ENCODE assay signal across 21 cellular contexts in the genomic region with DNA sequence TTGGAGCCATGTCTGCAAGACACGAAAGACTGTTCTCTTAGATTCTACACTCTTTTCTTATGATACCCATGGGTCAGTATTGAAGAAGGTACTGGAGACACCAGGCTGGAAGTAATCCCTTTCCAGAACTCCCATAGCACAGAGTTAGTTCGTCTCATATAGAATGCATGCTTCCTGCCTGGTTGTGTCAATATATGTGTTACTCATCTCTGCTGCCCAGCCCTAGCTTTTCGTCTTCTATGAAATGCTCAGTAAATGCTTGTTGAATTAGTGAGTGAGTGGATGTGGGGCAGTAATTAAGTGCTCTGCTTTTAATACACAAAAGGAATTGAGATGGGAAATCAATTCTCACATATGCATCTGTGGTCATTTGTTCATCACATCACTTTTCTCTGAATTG. TPM values are rescaled to one million over a fixed set of nuclear protein-coding genes. Genes with fewer than 3 reads are reported as not detected.
DNase-seq lines count a peak whose midpoint lies in the region; FAIRE-seq and TF ChIP-seq lines count a peak whose summit lies in the region.
"Had no signal": no experiment of that assay in that cellular context is flagged by ENCODE, and none has a peak within 500 bp of the region (broad histone marks: within the 10 kb centered on the region; RNA-seq: fewer than 3 reads in every experiment).

No MANE protein-coding gene starts in this region.

- no peak overlapping the region for H3K4me3 ChIP-seq in astrocyte (ENCODE audit: insufficient read depth, low read depth, low read length)
- H3K4me3 ChIP-seq in fibroblast of the aortic adventitia (ENCODE audit: low read depth, low read length), result no peak overlapping the region
- H3K4me3 ChIP-seq in sigmoid colon, result no peak overlapping the region
- H3K4me3 ChIP-seq: HAP-1, SK-N-MC had no signal

- DNase-seq in EL (peak; percentile 32), HT1080 (ENCODE audit: low read depth) (peak; percentile 58), astrocyte (ENCODE audit: low read depth) (peak; percentile 13), fibroblast of the aortic adventitia (ENCODE audit: low read depth) (peak; percentile 12), GDM1 (lab: John Stamatoyannopoulos, UW) (no peak), sigmoid colon (no peak), OCI-M2 (lab: John Stamatoyannopoulos, UW; ENCODE audit: unreplicated experiment) (no peak)
- DNase-seq: BE2C; Calu3; CD4-positive, alpha-beta memory T cell; DND-41; KG1; NCI-H1436 treated with DMSO at 0.1 percent for 48 hours; NCI-H2081; NCI-H510A; NCI-H774; T-helper 1 cell had no signal

- H3K4me1 Mint-ChIP-seq in astrocyte (ENCODE audit: low read depth, unreplicated experiment), result peaks cover 21% of the 10 kb centered on the region
- H3K4me1 Mint-ChIP-seq: CD4-positive, alpha-beta memory T cell had no signal

- H3K36me3 ChIP-seq in astrocyte (ENCODE audit: insufficient read depth, low read length), result no peaks in the 10 kb centered on the region
- no peaks in the 10 kb centered on the region for H3K36me3 ChIP-seq in sigmoid colon
- H3K36me3 ChIP-seq: BE2C, HAP-1 had no signal

- no peak for TF ChIP-seq POLR2A in sigmoid colon (IDR thresholded peaks at IDR 0.05)

- no peaks in the 10 kb centered on the region for H3K36me3 Mint-ChIP-seq in astrocyte (ENCODE audit: low read depth, unreplicated experiment)

- no peaks in the 10 kb centered on the region for H3K79me2 ChIP-seq in astrocyte (ENCODE audit: insufficient read depth, low read length)

- H3K4me2 ChIP-seq in astrocyte (ENCODE audit: low read length), result peak overlapping the region; percentile 43

- H3K27ac ChIP-seq in astrocyte (ENCODE audit: low read depth, low read length), result peak overlapping the region; percentile 30
- H3K27ac ChIP-seq in sigmoid colon, result no peak overlapping the region
- H3K27ac ChIP-seq: SK-N-MC had no signal

- no peak for TF ChIP-seq EP300 in sigmoid colon (IDR thresholded peaks at IDR 0.05)

- H2AFZ ChIP-seq in astrocyte (ENCODE audit: low read depth, low read length), result no peak overlapping the region

- H3K9me3 ChIP-seq in astrocyte (ENCODE audit: insufficient read depth, low read depth, low read length) (no peaks in the 10 kb centered on the region), sigmoid colon (no peaks in the 10 kb centered on the region)
- H3K9me3 ChIP-seq: BE2C, HAP-1 had no signal

- 86 to 93% methylated on average over 3 of the region's 3 CpGs for WGBS in sigmoid colon, 2 donors

- no peak overlapping the region for H3K9ac ChIP-seq in astrocyte (ENCODE audit: low read length)

- H3K9me3 Mint-ChIP-seq in astrocyte (ENCODE audit: unreplicated experiment), result peaks cover 3% of the 10 kb centered on the region

- no peaks in the 10 kb centered on the region for H3K27me3 Mint-ChIP-seq in astrocyte (ENCODE audit: low read depth, unreplicated experiment)

- FAIRE-seq in astrocyte (lab: Jason Lieb, UNC), result no peak
- FAIRE-seq: GM19239 had no signal

- H4K20me1 ChIP-seq in astrocyte (ENCODE audit: insufficient read depth, low read length), result no peaks in the 10 kb centered on the region

- H3K27me3 ChIP-seq in astrocyte (ENCODE audit: insufficient read depth, low read length), result no peaks in the 10 kb centered on the region
- H3K27me3 ChIP-seq in sigmoid colon, result no peaks in the 10 kb centered on the region
- H3K27me3 ChIP-seq: BE2C had no signal

- H3K4me1 ChIP-seq in astrocyte (ENCODE audit: insufficient read depth, low read length), result peaks cover 21% of the 10 kb centered on the region
- H3K4me1 ChIP-seq in sigmoid colon, result no peaks in the 10 kb centered on the region
- H3K4me1 ChIP-seq: BE2C, HAP-1 had no signal

- intact Hi-C loops in sigmoid colon (cut with DNase I), result no loop called here

- H3K4me3 Mint-ChIP-seq in astrocyte (ENCODE audit: unreplicated experiment), result no peak overlapping the region
- H3K4me3 Mint-ChIP-seq: CD4-positive, alpha-beta memory T cell had no signal

- no peak overlapping the region for H3K27ac Mint-ChIP-seq in astrocyte (ENCODE audit: unreplicated experiment)
- H3K27ac Mint-ChIP-seq: CD4-positive, alpha-beta memory T cell had no signal

- TF ChIP-seq CTCF in astrocyte (IDR thresholded peaks at IDR 0.05; ENCODE audit: insufficient read depth, low read depth, low read length), result no peak
- no peak for TF ChIP-seq CTCF in fibroblast of the aortic adventitia (IDR thresholded peaks at IDR 0.05; ENCODE audit: insufficient read depth, low read length)
- no peak for TF ChIP-seq CTCF in sigmoid colon (IDR thresholded peaks at IDR 0.05)

RNA-seq across cellular contexts. Expression of gene ADCY10, which starts 32.1 kb away (rescaled TPM):
- not detected in 2 replicates for total RNA-seq in HT1080 (2014; rRNA removed; shearing (Covaris generic))
- polyA plus RNA-seq in HT1080 (2015; cell fraction: cytosol; rRNA removed), result not detected in 2 replicates
- polyA plus RNA-seq in HT1080 (2015; cell fraction: nucleus; rRNA removed), result not detected in 2 replicates
- total RNA-seq in astrocyte (0.07 and 0.27 TPM in 2 replicates), fibroblast of the aortic adventitia (ENCODE audit: low replicate concordance) (0.09 and 0.25 TPM in 2 replicates), sigmoid colon (under 1 TPM in 3 of 4 donors, not detected in 1; 0.14 to 0.33 (median 0.28) TPM)
- polyA plus RNA-seq in sigmoid colon, result under 1 TPM in 2 of 3 donors, not detected in 1; 0.26 to 0.92 TPM
- total RNA-seq: Right ventricle myocardium inferior had no signal
- polyA plus RNA-seq: CD4-positive, alpha-beta memory T cell had no signal

RNA-seq across cellular contexts. Expression of gene DCAF6, which starts 54.7 kb away (rescaled TPM):
- 33.5 and 39.5 TPM in 2 replicates for total RNA-seq in HT1080 (2014; rRNA removed; shearing (Covaris generic))
- 48.5 and 57.0 TPM in 2 replicates for polyA plus RNA-seq in HT1080 (2015; cell fraction: cytosol; rRNA removed)
- 31.0 and 42.2 TPM in 2 replicates for polyA plus RNA-seq in HT1080 (2015; cell fraction: nucleus; rRNA removed)
- total RNA-seq in astrocyte, result 57.1 and 57.4 TPM in 2 replicates
- 68.9 and 83.4 TPM in 2 replicates for total RNA-seq in fibroblast of the aortic adventitia (ENCODE audit: low replicate concordance)
- total RNA-seq in sigmoid colon, result 100 to 1,000 TPM in 1 of 4 donors, 10 to 100 TPM in 3; 79.6 to 102 (median 86.2) TPM
- 10 to 100 TPM; 33.6 to 49.0 (median 43.8) TPM for polyA plus RNA-seq in sigmoid colon

RNA-seq across cellular contexts. Expression of gene MPC2, which starts 55.1 kb away (rescaled TPM):
- 35.8 and 46.0 TPM in 2 replicates for total RNA-seq in HT1080 (2014; rRNA removed; shearing (Covaris generic))
- polyA plus RNA-seq in HT1080 (2015; cell fraction: cytosol; rRNA removed), result 44.9 and 46.1 TPM in 2 replicates
- 14.8 and 17.1 TPM in 2 replicates for polyA plus RNA-seq in HT1080 (2015; cell fraction: nucleus; rRNA removed)
- 53.2 and 62.3 TPM in 2 replicates for total RNA-seq in astrocyte
- 14.9 and 49.3 TPM in 2 replicates for total RNA-seq in fibroblast of the aortic adventitia (ENCODE audit: low replicate concordance)
- 10 to 100 TPM; 44.4 to 64.2 (median 55.2) TPM for total RNA-seq in sigmoid colon
- 100 to 1,000 TPM; 136 to 252 (median 144) TPM for polyA plus RNA-seq in sigmoid colon

Comparison
In these comparisons a context has a peak if more than half of its experiments do, and no peak if none do; other contexts are left out.
1. DNase-seq: peak in EL (single experiment), HT1080 (single experiment), astrocyte (single experiment) and fibroblast of the aortic adventitia (single experiment); none in GDM1 (single experiment), sigmoid colon (single experiment) and OCI-M2 (single experiment).